17 cellular contexts compared by ENCODE assay signal in genomic region chr19:33393286-33394005, GRCh38. TPM values are rescaled to one million over a fixed set of nuclear protein-coding genes. Genes with fewer than 3 reads are reported as not detected.
A peak's percentile ranks its signal among the peaks of the same experiment; 100 is the strongest.
DNase-seq lines count a peak whose midpoint lies in the region; ATAC-seq and TF ChIP-seq lines count a peak whose summit lies in the region.
"Had no signal": no experiment of that assay in that cellular context is flagged by ENCODE, and none has a peak within 500 bp of the region (broad histone marks: within the 10 kb centered on the region; RNA-seq: fewer than 3 reads in every experiment).

No MANE protein-coding gene starts in this region.

- H3K4me2 ChIP-seq in H9 (ENCODE audit: insufficient read depth, insufficient read length, low read length), result no peak overlapping the region
- H3K4me2 ChIP-seq in Karpas-422 (ENCODE audit: low read depth, low read length, poor library complexity, severe bottlenecking), result no peak overlapping the region

- TF ChIP-seq CTCF in H9 (conservative IDR thresholded peaks at IDR 0.05) (no peak), breast epithelium (IDR thresholded peaks at IDR 0.05) (no peak), mucosa of descending colon (IDR thresholded peaks at IDR 0.05) (no peak)

- no peaks in the 10 kb centered on the region for H3K9me2 ChIP-seq in Karpas-422 (replicated peaks; ENCODE audit: insufficient read depth, low read length)

- no peak overlapping the region for H3K56ac ChIP-seq in H9 (ENCODE audit: insufficient read length, low read depth, low read length)

- H4K20me1 ChIP-seq in H9 (ENCODE audit: control insufficient read depth, insufficient read depth, insufficient read length), result no peaks in the 10 kb centered on the region
- H4K20me1 ChIP-seq in Karpas-422 (ENCODE audit: insufficient read depth, low read depth, low read length), result peaks cover 5% of the 10 kb centered on the region; the same call in 1 of the 2 replicates

- peaks cover 6 to 27% of the 10 kb centered on the region in 2 experiments; a peak in 2 of 4 replicates for H3K4me1 Mint-ChIP-seq in H9
- H3K4me1 Mint-ChIP-seq: activated CD4-positive, alpha-beta T cell treated with anti-CD3 and anti-CD28 coated beads, Interleukin-2, amount 10 ng/mL, durations not matched to agents 24 days and 14 days; B cell; T-cell had no signal

- no peak overlapping the region for H2BK5ac ChIP-seq in H9 (ENCODE audit: insufficient read length, low read length)

- H3K36me3 ChIP-seq in breast epithelium (no peaks in the 10 kb centered on the region), mucosa of descending colon (ENCODE audit: low read depth) (no peaks in the 10 kb centered on the region), Karpas-422 (ENCODE audit: insufficient read depth, low read length) (no peaks in the 10 kb centered on the region)

- H3K23ac ChIP-seq in H9 (ENCODE audit: insufficient read length, low read depth, low read length), result no peak overlapping the region

- no peak for TF ChIP-seq POLR2A in breast epithelium (IDR thresholded peaks at IDR 0.05)

- no peaks in the 10 kb centered on the region for H3K79me2 ChIP-seq in H9 (ENCODE audit: insufficient read depth, low read length)
- H3K79me2 ChIP-seq in Karpas-422 (ENCODE audit: low read length), result no peaks in the 10 kb centered on the region
- H3K79me2 ChIP-seq: parathyroid adenoma had no signal

- no peak overlapping the region for H2BK15ac ChIP-seq in H9 (ENCODE audit: low read depth, low read length)

- no peaks in the 10 kb centered on the region for H3K27me3 ChIP-seq in H9 (ENCODE audit: insufficient read depth, low read length)
- H3K27me3 ChIP-seq in breast epithelium, result no peaks in the 10 kb centered on the region
- H3K27me3 ChIP-seq in Karpas-422 (ENCODE audit: low read length), result no peaks in the 10 kb centered on the region

- H2BK12ac ChIP-seq in H9 (ENCODE audit: insufficient read length, low read depth, low read length), result no peak overlapping the region

- no peaks in the 10 kb centered on the region for H3K9me3 Mint-ChIP-seq in H9
- H3K9me3 Mint-ChIP-seq: activated CD4-positive, alpha-beta T cell treated with anti-CD3 and anti-CD28 coated beads, Interleukin-2, amount 10 ng/mL, durations not matched to agents 24 days and 14 days; T-cell had no signal

- intact Hi-C loops in breast epithelium (cut with DNase I; ENCODE audit: low total_unique reads) (loop anchor here (10.0 kb wide), 1 partner anchor 89 kb away; the partner anchor contains the start of gene CEBPA), mucosa of descending colon (cut with DNase I, micrococcal nuclease) (no loop called here)

- no peak overlapping the region for H4K8ac ChIP-seq in H9 (replicated peaks; ENCODE audit: insufficient read length, low read depth, low read length)

- H2AFZ ChIP-seq in H9 (ENCODE audit: low read length) (no peak overlapping the region), Karpas-422 (ENCODE audit: low read length) (no peak overlapping the region)
- H2AFZ ChIP-seq: parathyroid adenoma had no signal

- no peaks in the 10 kb centered on the region; the same call in 1 of the 2 replicates for H3K27me3 Mint-ChIP-seq in H9 (ENCODE audit: low read depth)
- H3K27me3 Mint-ChIP-seq: activated CD4-positive, alpha-beta T cell treated with anti-CD3 and anti-CD28 coated beads, Interleukin-2, amount 10 ng/mL, durations not matched to agents 24 days and 14 days; B cell; T-cell had no signal

- DNase-seq in 8988T, result peak; percentile 43
- DNase-seq in H9, result no peak
- DNase-seq in breast epithelium (ENCODE audit: low spot score in 2 of 2), result peak in 1 of 2 donors; percentile 50
- peak in 2 of 3 donors; percentile 31 to 49 for DNase-seq in mucosa of descending colon
- DNase-seq in stimulated activated CD4-positive, alpha-beta T cell treated with anti-CD3 and anti-CD28 coated beads, Interleukin-4, amount 100 ng/mL, for 1 hour, result no peak
- no peak for DNase-seq in Karpas-422
- no peak for DNase-seq in NCI-H2171 treated with DMSO at 0.1 percent for 48 hours (lab: John Stamatoyannopoulos, UW)
- DNase-seq: activated CD4-positive, alpha-beta T cell treated with anti-CD3 and anti-CD28 coated beads, Interleukin-2, amount 10 ng/mL, durations not matched to agents 24 days and 14 days; effector CD8-positive, alpha-beta T cell; NCI-H1092 treated with DMSO at 0.1 percent for 48 hours; NCI-H82; stimulated activated CD4-positive, alpha-beta T cell treated with anti-CD3 and anti-CD28 coated beads, Interleukin-4, amount 100 ng/mL, for 24 hours; stimulated activated naive CD4-positive, alpha-beta T cell treated with Interleukin-2 at 50 U/mL for 16 hours had no signal

- no peaks in the 10 kb centered on the region for H3K36me3 Mint-ChIP-seq in H9 (ENCODE audit: insufficient read depth in 1 of 3, low read depth in 3 of 3)
- H3K36me3 Mint-ChIP-seq: T-cell had no signal

- no peak overlapping the region for H3K4me3 Mint-ChIP-seq in H9
- H3K4me3 Mint-ChIP-seq: activated CD4-positive, alpha-beta T cell treated with anti-CD3 and anti-CD28 coated beads, Interleukin-2, amount 10 ng/mL, durations not matched to agents 24 days and 14 days; B cell; T-cell had no signal

- H3K9ac ChIP-seq in H9 (ENCODE audit: extremely low read depth, insufficient read length, low read length), result no peak overlapping the region
- no peak overlapping the region for H3K9ac ChIP-seq in Karpas-422 (ENCODE audit: low read length)
- H3K9ac ChIP-seq: parathyroid adenoma had no signal

- no peak overlapping the region for H3K14ac ChIP-seq in H9 (ENCODE audit: insufficient read depth, low read length)

- H3K4me3 ChIP-seq in breast epithelium, result no peak overlapping the region
- no peak overlapping the region for H3K4me3 ChIP-seq in mucosa of descending colon
- H3K4me3 ChIP-seq in Karpas-422 (ENCODE audit: low read length), result no peak overlapping the region

- no peak overlapping the region for H3K18ac ChIP-seq in H9 (ENCODE audit: insufficient read length, low read depth, low read length)

- H2BK120ac ChIP-seq in H9 (ENCODE audit: low read depth, low read length, poor library complexity, severe bottlenecking), result no peak overlapping the region

- ATAC-seq in mucosa of descending colon, result no peak
- ATAC-seq in HG03354 (IDR thresholded peaks at IDR 0.05; ENCODE audit: poor library complexity, severe bottlenecking, unreplicated experiment), result no peak
- ATAC-seq: T-cell had no signal

- H3K27ac ChIP-seq in H9 (ENCODE audit: insufficient read length, low read depth, low read length) (no peak overlapping the region), breast epithelium (peak overlapping the region; percentile 55 to 84), Karpas-422 (ENCODE audit: low read length) (no peak overlapping the region)
- H3K27ac ChIP-seq: parathyroid adenoma had no signal

- no peak overlapping the region for H3K4ac ChIP-seq in H9 (ENCODE audit: low read depth, low read length)

- H4K5ac ChIP-seq in H9 (ENCODE audit: insufficient read length, low read depth, low read length), result no peak overlapping the region

- H3K4me1 ChIP-seq in H9 (ENCODE audit: insufficient read depth, low read length) (peaks cover 2% of the 10 kb centered on the region; the same call in 1 of the 2 replicates), breast epithelium (peaks cover 53 to 62% of the 10 kb centered on the region in 2 donors), mucosa of descending colon (ENCODE audit: low read depth) (peaks cover 44% of the 10 kb centered on the region), Karpas-422 (ENCODE audit: low read length) (no peaks in the 10 kb centered on the region)

- H3K9me3 ChIP-seq in H9 (ENCODE audit: control insufficient read depth, low read depth, low read length), result no peaks in the 10 kb centered on the region
- no peaks in the 10 kb centered on the region for H3K9me3 ChIP-seq in breast epithelium
- H3K9me3 ChIP-seq in mucosa of descending colon, result no peaks in the 10 kb centered on the region
- no peaks in the 10 kb centered on the region for H3K9me3 ChIP-seq in Karpas-422 (ENCODE audit: low read length)

- H3K79me1 ChIP-seq in H9 (ENCODE audit: insufficient read depth, low read depth, low read length, poor library complexity, severe bottlenecking), result no peaks in the 10 kb centered on the region

- no peak overlapping the region for H4K91ac ChIP-seq in H9 (ENCODE audit: insufficient read length, low read depth, low read length)

- no peak overlapping the region for H2BK20ac ChIP-seq in H9 (ENCODE audit: low read depth, low read length, poor library complexity, severe bottlenecking)

- no peak overlapping the region for H2AK5ac ChIP-seq in H9 (ENCODE audit: insufficient read length, low read length)

- peak overlapping the region; percentile 77 to 88 (median 83); a peak in 4 of 7 replicates for H3K27ac Mint-ChIP-seq in H9
- H3K27ac Mint-ChIP-seq: activated CD4-positive, alpha-beta T cell treated with anti-CD3 and anti-CD28 coated beads, Interleukin-2, amount 10 ng/mL, durations not matched to agents 24 days and 14 days; B cell; T-cell had no signal

- no peak overlapping the region for H3T11ph ChIP-seq in H9 (ENCODE audit: low read length)

- no peaks in the 10 kb centered on the region for H3K23me2 ChIP-seq in H9 (ENCODE audit: insufficient read length, low read depth, low read length, poor library complexity, severe bottlenecking)

- no CpG with 5 or more reads among the region's 21 CpGs for WGBS in H9 (ENCODE audit: extremely low coverage, insufficient read length, low lambda C conversion rate)

RNA-seq across cellular contexts. Expression of gene CEBPG, which starts 19.9 kb away (rescaled TPM):
- total RNA-seq in H9 (2021) (33.7 and 33.9 TPM in 2 replicates), breast epithelium (10 to 100 TPM; 23.3 to 32.0 (median 23.4) TPM), mucosa of descending colon (10 to 100 TPM; 47.8 to 68.5 (median 58.2) TPM)
- 42.7 and 47.3 TPM in 2 replicates for total RNA-seq in Karpas-422 (2014; rRNA removed; shearing (Covaris generic); ENCODE audit: low replicate concordance)

Comparison
In these comparisons a context has a peak if more than half of its experiments do, and no peak if none do; other contexts are left out.
1. DNase-seq: peak in 8988T (single experiment) and mucosa of descending colon (2 of 3); none in H9 (single experiment), stimulated activated CD4-positive, alpha-beta T cell treated with anti-CD3 and anti-CD28 coated beads, Interleukin-4, amount 100 ng/mL, for 1 hour (single experiment), Karpas-422 (single experiment) and NCI-H2171 treated with DMSO at 0.1 percent for 48 hours (single experiment).
2. H3K27ac ChIP-seq: peak in breast epithelium (2 of 2); none in H9 (single experiment) and Karpas-422 (single experiment).